ENCODE assay signal across 1 cellular context in genomic region chr1:22553104-22553880, GRCh38.
TF ChIP-seq lines count a peak whose summit lies in the region.

No MANE protein-coding gene starts in this region.

TF ChIP-seq in SK-N-SH treated with all-trans-retinoic acid at 6 μM for 48 hours, 23 proteins besides CTCF, POLR2A, EP300 and RAD21 (continued from another document):
- TF ChIP-seq ZNF70 (CRISPR knock-in tag; IDR thresholded peaks at IDR 0.05) (no peak), PPARA (CRISPR knock-in tag; IDR thresholded peaks at IDR 0.05; ENCODE audit: borderline replicate concordance) (no peak), BACH2 (CRISPR knock-in tag; IDR thresholded peaks at IDR 0.05; ENCODE audit: borderline replicate concordance) (no peak)
